Comparison of ENCODE assay signal across 12 cellular contexts in the genomic region with DNA sequence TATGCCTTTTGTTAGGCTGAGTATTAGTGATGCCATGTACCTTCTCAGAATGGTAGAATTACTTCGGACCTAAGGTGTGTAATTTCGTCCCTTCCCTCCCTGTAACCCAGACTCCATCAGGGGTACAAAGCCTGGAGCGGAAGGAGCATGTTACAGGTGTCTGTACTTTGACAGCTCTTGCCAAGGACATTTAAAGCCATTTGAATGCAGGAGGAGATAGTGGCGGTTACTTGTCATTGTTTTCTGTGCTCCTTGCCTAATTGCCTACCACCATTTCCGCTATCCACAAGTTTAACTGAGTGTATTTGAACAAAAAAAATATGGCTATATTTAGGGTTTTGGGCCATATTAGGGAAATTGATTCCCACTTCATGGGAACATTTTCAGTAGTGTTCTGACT. TPM values are rescaled to one million over a fixed set of nuclear protein-coding genes. Genes with fewer than 3 reads are reported as not detected.
DNase-seq lines count a peak whose midpoint lies in the region; TF ChIP-seq lines count a peak whose summit lies in the region.
"Had no signal": no experiment of that assay in that cellular context is flagged by ENCODE, and none has a peak within 500 bp of the region (broad histone marks: within the 10 kb centered on the region; RNA-seq: fewer than 3 reads in every experiment).

No MANE protein-coding gene starts in this region.

- H3K4me3 Mint-ChIP-seq in CD4-positive, alpha-beta memory T cell: peak overlapping the region in 7 of 8 donors; percentile 14 to 100 (median 97)
- H3K4me3 Mint-ChIP-seq in HFFc6 (peak overlapping the region; percentile 100), neural crest cell (peak overlapping the region; percentile 99)

- H3K27me3 ChIP-seq in CD4-positive, alpha-beta memory T cell (ENCODE audit: insufficient read depth, low read length): no peaks in the 10 kb centered on the region
- H3K27me3 ChIP-seq: adrenal gland had no signal

- H3K4me1 ChIP-seq in CD4-positive, alpha-beta memory T cell (ENCODE audit: insufficient read depth, low read length): peaks cover 23% of the 10 kb centered on the region

- POLR2A ChIA-PET in CD4-positive, alpha-beta memory T cell (lab: Charles Lee; ENCODE audit: partially characterized antibody): no interaction called here

- peaks cover 0 to 5% of the 10 kb centered on the region in 2 donors for H3K36me3 Mint-ChIP-seq in CD4-positive, alpha-beta memory T cell
- H3K36me3 Mint-ChIP-seq in HFFc6 (ENCODE audit: low read depth): no peaks in the 10 kb centered on the region
- H3K36me3 Mint-ChIP-seq in neural crest cell (ENCODE audit: low read depth): no peaks in the 10 kb centered on the region

- no peaks in the 10 kb centered on the region for H3K9me3 ChIP-seq in CD4-positive, alpha-beta memory T cell (ENCODE audit: control insufficient read depth in 1 of 2, low read length in 2 of 2)
- H3K9me3 ChIP-seq: adrenal gland had no signal

- H3K4me3 ChIP-seq in CD4-positive, alpha-beta memory T cell (ENCODE audit: low read length in 2 of 2): no peak overlapping the region
- H3K4me3 ChIP-seq in coronary artery: peak overlapping the region; percentile 95

- CTCF ChIA-PET in CD4-positive, alpha-beta memory T cell (lab: Charles Lee; ENCODE audit: partially characterized antibody): interaction anchor here (0.9 kb wide), 1 partner anchor 18 kb away, joined by 3 read pairs; no protein-coding TSS in a partner anchor

- no peak for DNase-seq in CD4-positive, alpha-beta memory T cell
- DNase-seq in HFFc6: no peak
- DNase-seq in coronary artery (ENCODE audit: low spot score): no peak
- DNase-seq in neural crest cell (ENCODE audit: low read depth, low spot score): no peak
- no peak for DNase-seq in GF-D8 (lab: John Stamatoyannopoulos, UW)
- no peak for DNase-seq in NCI-H345 treated with DMSO at 0.1 percent for 48 hours (lab: John Stamatoyannopoulos, UW; ENCODE audit: unreplicated experiment)
- no peak for DNase-seq in SKM-1 treated with dmso at 0.1 percent for 144 hours (lab: John Stamatoyannopoulos, UW; ENCODE audit: unreplicated experiment)
- no peak for DNase-seq in caudate nucleus (lab: John Stamatoyannopoulos, UW)
- DNase-seq: adrenal gland, islet precursor cell, MV-4-11 had no signal

- no peak for TF ChIP-seq CTCF in HFFc6 (IDR thresholded peaks at IDR 0.05)
- no peak for TF ChIP-seq CTCF in coronary artery (IDR thresholded peaks at IDR 0.05)
- TF ChIP-seq CTCF in neural crest cell (conservative IDR thresholded peaks at IDR 0.05): no peak

- no peaks in the 10 kb centered on the region for H3K27me3 Mint-ChIP-seq in CD4-positive, alpha-beta memory T cell
- H3K27me3 Mint-ChIP-seq in HFFc6 (ENCODE audit: insufficient read depth) (no peaks in the 10 kb centered on the region), neural crest cell (ENCODE audit: low read depth) (no peaks in the 10 kb centered on the region)

- H3K27ac Mint-ChIP-seq in CD4-positive, alpha-beta memory T cell: peak overlapping the region in 3 of 7 donors; percentile 30 to 90 (median 68)
- H3K27ac Mint-ChIP-seq in HFFc6 (no peak overlapping the region), neural crest cell (ENCODE audit: unreplicated experiment) (no peak overlapping the region)

- H3K4me1 Mint-ChIP-seq in CD4-positive, alpha-beta memory T cell: peaks cover 24 to 56% (median 41%) of the 10 kb centered on the region in 4 donors
- H3K4me1 Mint-ChIP-seq in HFFc6 (ENCODE audit: low read depth) (peaks cover 60% of the 10 kb centered on the region), neural crest cell (peaks cover 36% of the 10 kb centered on the region)

- H3K36me3 ChIP-seq in CD4-positive, alpha-beta memory T cell (ENCODE audit: insufficient read depth, low read length): no peaks in the 10 kb centered on the region
- H3K36me3 ChIP-seq: adrenal gland had no signal

- peaks cover 0 to 2% (median 0%) of the 10 kb centered on the region in 8 donors for H3K9me3 Mint-ChIP-seq in CD4-positive, alpha-beta memory T cell
- H3K9me3 Mint-ChIP-seq in HFFc6: no peaks in the 10 kb centered on the region
- no peaks in the 10 kb centered on the region for H3K9me3 Mint-ChIP-seq in neural crest cell

- no peak overlapping the region for H3K27ac ChIP-seq in CD4-positive, alpha-beta memory T cell (ENCODE audit: low read depth, low read length)
- H3K27ac ChIP-seq in coronary artery (peak overlapping the region in 1 of 2 donors; percentile 10), caudate nucleus (ENCODE audit: low read depth, low read length) (no peak overlapping the region)
- H3K27ac ChIP-seq: adrenal gland, epithelial cell of prostate had no signal

- intact Hi-C loops in CD4-positive, alpha-beta memory T cell (cut with micrococcal nuclease): loop anchor here (2.0 kb wide), 1 partner anchor 80 kb away; no protein-coding TSS in a partner anchor

RNA-seq across cellular contexts. Expression of gene FNIP2, which starts 1.8 kb away (rescaled TPM):
- 1 to 10 TPM; 8.1 to 9.4 TPM for total RNA-seq in CD4-positive, alpha-beta memory T cell
- 1 to 10 TPM; 2.4 to 4.7 TPM for polyA plus RNA-seq in CD4-positive, alpha-beta memory T cell
- total RNA-seq in HFFc6 (2021; fragmentation: NEBNext Ultra II Directional; extraction: Animal tissue kit (Norgen Biotek cat#: 25700)): 10 to 100 TPM; 14.1 to 22.2 (median 18.2) TPM
- total RNA-seq in neural crest cell: 30.5 and 31.1 TPM in 2 replicates

RNA-seq across cellular contexts. Expression of gene PPID, which starts 47.5 kb away (rescaled TPM):
- 10 to 100 TPM; 30.2 to 32.0 TPM for total RNA-seq in CD4-positive, alpha-beta memory T cell
- 10 to 100 TPM; 49.4 to 54.8 TPM for polyA plus RNA-seq in CD4-positive, alpha-beta memory T cell
- total RNA-seq in HFFc6 (2021; fragmentation: NEBNext Ultra II Directional; extraction: Animal tissue kit (Norgen Biotek cat#: 25700)): 10 to 100 TPM; 23.2 to 30.2 (median 23.9) TPM
- 38.5 and 40.2 TPM in 2 replicates for total RNA-seq in neural crest cell
